Comparison of ENCODE assay signal across 19 cellular contexts in the genomic region with DNA sequence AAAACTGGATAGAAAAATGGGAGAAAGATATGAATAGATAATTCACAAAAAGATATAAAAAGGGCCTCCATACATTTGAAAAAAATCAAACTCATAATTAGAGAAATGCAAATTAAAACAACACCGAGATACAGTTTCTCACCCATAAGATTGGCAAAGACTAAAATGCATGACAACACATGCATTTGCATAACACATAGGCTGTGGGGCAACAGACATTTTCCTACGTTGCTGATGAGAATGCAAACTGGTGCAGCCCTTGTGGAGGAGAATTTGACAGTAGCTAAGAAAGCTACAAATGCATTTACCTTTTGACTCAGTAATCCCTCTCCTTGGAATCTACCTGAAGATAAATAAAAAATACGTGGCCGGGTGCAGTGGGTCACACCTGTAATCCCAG. TPM values are rescaled to one million over a fixed set of nuclear protein-coding genes. Genes with fewer than 3 reads are reported as not detected.
DNase-seq lines count a peak whose midpoint lies in the region; ATAC-seq, FAIRE-seq and TF ChIP-seq lines count a peak whose summit lies in the region.
"Had no signal": no experiment of that assay in that cellular context is flagged by ENCODE, and none has a peak within 500 bp of the region (broad histone marks: within the 10 kb centered on the region; RNA-seq: fewer than 3 reads in every experiment).

No MANE protein-coding gene starts in this region.

- H3K56ac ChIP-seq in H9 (ENCODE audit: insufficient read length, low read depth, low read length) (no peak overlapping the region), H1 (replicated peaks; ENCODE audit: insufficient read length, low read depth, low read length) (no peak overlapping the region)

- H3K79me1 ChIP-seq in H9 (ENCODE audit: insufficient read depth, low read depth, low read length, poor library complexity, severe bottlenecking) (no peaks in the 10 kb centered on the region), H1 (ENCODE audit: low read depth, low read length) (no peaks in the 10 kb centered on the region)

- DNase-seq in H9 (no peak), NCI-H526 (lab: John Stamatoyannopoulos, UW) (peak; percentile 55 to 78), H1 (ENCODE audit: low read depth in 1 of 2, low spot score in 2 of 2) (no peak), hepatic stellate cell (ENCODE audit: low spot score) (no peak), NAMALWA (ENCODE audit: low spot score) (no peak), uterus (no peak), left colon (no peak)
- DNase-seq: C1 segment of cervical spinal cord; Calu3; CD4-positive, alpha-beta T cell; DMS79; EL; GM23248 had no signal

- peaks cover 23 to 26% of the 10 kb centered on the region in 2 experiments for H3K4me1 Mint-ChIP-seq in H9
- H3K4me1 Mint-ChIP-seq: B cell had no signal

- no peak overlapping the region for H2AK5ac ChIP-seq in H9 (ENCODE audit: insufficient read length, low read length)
- H2AK5ac ChIP-seq in H1 (ENCODE audit: low read depth, low read length) = no peak overlapping the region

- TF ChIP-seq CTCF in H9 (conservative IDR thresholded peaks at IDR 0.05) (no peak), H1 (IDR thresholded peaks at IDR 0.05; ENCODE audit: control extremely low read depth in 1 of 3, insufficient read depth in 1 of 3, low read depth in 1 of 3, low read length in 3 of 3) (no peak), uterus (IDR thresholded peaks at IDR 0.05) (no peak)

- no peak for ATAC-seq in left colon
- ATAC-seq: HCT116 had no signal

- H3K79me2 ChIP-seq in H9 (ENCODE audit: insufficient read depth, low read length) (no peaks in the 10 kb centered on the region), H1 (ENCODE audit: control insufficient read depth in 1 of 2, insufficient read depth in 2 of 2, low read length in 2 of 2) (no peaks in the 10 kb centered on the region)

- H2BK20ac ChIP-seq in H9 (ENCODE audit: low read depth, low read length, poor library complexity, severe bottlenecking) (no peak overlapping the region), H1 (ENCODE audit: low read length) (no peak overlapping the region)

- POLR2A ChIA-PET in H1 (lab: Charles Lee; ENCODE audit: partially characterized antibody) = interaction anchor here (1.3 kb wide), 1 partner anchor 48 kb away, joined by 3 read pairs; no protein-coding TSS in a partner anchor

- H3K27me3 ChIP-seq in H9 (ENCODE audit: insufficient read depth, low read length) = no peaks in the 10 kb centered on the region
- no peaks in the 10 kb centered on the region for H3K27me3 ChIP-seq in H1 (replicated peaks in 1 of 4; ENCODE audit: control insufficient read depth in 3 of 4, extremely low read depth in 1 of 4, insufficient read depth in 3 of 4, low read length in 3 of 4)
- H3K27me3 ChIP-seq in uterus = no peaks in the 10 kb centered on the region

- peak overlapping the region in 1 of 4 experiments; percentile 26; a peak in 1 of 8 replicates for H3K4me3 ChIP-seq in H1 (ENCODE audit: extremely low read depth in 1 of 4, insufficient read depth in 2 of 4, low read depth in 3 of 4, low read length in 4 of 4)
- H3K4me3 ChIP-seq in uterus = no peak overlapping the region
- H3K4me3 ChIP-seq: GM23248 had no signal

- H3K27ac Mint-ChIP-seq in H9 = peak overlapping the region in 2 of 3 experiments; percentile 37 to 81; a peak in 3 of 7 replicates
- H3K27ac Mint-ChIP-seq: B cell; CD4-positive, alpha-beta T cell had no signal

- H2AFZ ChIP-seq in H9 (ENCODE audit: low read length) (no peak overlapping the region), H1 (ENCODE audit: low read length) (no peak overlapping the region)
- H2AFZ ChIP-seq: GM23248 had no signal

- TF ChIP-seq EP300 in H1 (IDR thresholded peaks at IDR 0.05; ENCODE audit: borderline replicate concordance in 1 of 2, low read depth in 2 of 2, low read length in 2 of 2) = no peak

- TF ChIP-seq POLR2A in H1 (IDR thresholded peaks at IDR 0.05; ENCODE audit: control extremely low read depth in 1 of 2, low read depth in 2 of 2, low read length in 2 of 2) (no peak), uterus (IDR thresholded peaks at IDR 0.05) (no peak)

- H3K4me1 ChIP-seq in H9 (ENCODE audit: insufficient read depth, low read length) (peaks cover 2% of the 10 kb centered on the region; the same call in 1 of the 2 replicates), H1 (replicated peaks in 1 of 4; ENCODE audit: control insufficient read depth in 3 of 4, insufficient read depth in 4 of 4, low read length in 3 of 4) (peaks cover 0 to 4% (median 1%) of the 10 kb centered on the region in 4 experiments; a peak in 2 of 7 replicates), uterus (no peaks in the 10 kb centered on the region)

- H3K9me3 ChIP-seq in H9 (ENCODE audit: control insufficient read depth, low read depth, low read length) (no peaks in the 10 kb centered on the region), H1 (ENCODE audit: insufficient read depth in 2 of 2, low read depth in 1 of 2, low read length in 1 of 2) (no peaks in the 10 kb centered on the region), uterus (no peaks in the 10 kb centered on the region)

- H3K36me3 Mint-ChIP-seq in H9 (ENCODE audit: insufficient read depth in 1 of 3, low read depth in 3 of 3) = no peaks in the 10 kb centered on the region; a peak in 1 of 7 replicates

- no peak overlapping the region for H3K27ac ChIP-seq in H9 (ENCODE audit: insufficient read length, low read depth, low read length)
- no peak overlapping the region for H3K27ac ChIP-seq in H1 (ENCODE audit: low read depth, low read length)
- H3K27ac ChIP-seq in uterus = no peak overlapping the region
- H3K27ac ChIP-seq: GM23248 had no signal

- H2BK5ac ChIP-seq in H9 (ENCODE audit: insufficient read length, low read length) (no peak overlapping the region), H1 (ENCODE audit: low read depth, low read length) (no peak overlapping the region)

- H3T11ph ChIP-seq in H9 (ENCODE audit: low read length) = no peak overlapping the region

- no peaks in the 10 kb centered on the region; a peak in 2 of 5 replicates for H3K9me3 Mint-ChIP-seq in H9
- H3K9me3 Mint-ChIP-seq: CD4-positive, alpha-beta T cell had no signal

- H4K5ac ChIP-seq in H9 (ENCODE audit: insufficient read length, low read depth, low read length) = no peak overlapping the region
- H4K5ac ChIP-seq in H1 (ENCODE audit: insufficient read length, low read depth, low read length) = no peak overlapping the region

- no CpG with 5 or more reads among the region's 4 CpGs for WGBS in H9 (ENCODE audit: extremely low coverage, insufficient read length, low lambda C conversion rate)
- 28% methylated on average over 4 of the region's 4 CpGs; no CpG with 5 or more reads in 1 of the 2 experiments for WGBS in H1 (ENCODE audit: extremely low coverage in 1 of 2, insufficient coverage in 1 of 2, insufficient read length in 1 of 2, insufficient replicate concordance in 2 of 2, low coverage in 1 of 2, low lambda C conversion rate in 2 of 2, missing lambda C conversion rate in 1 of 2), 2 experiments

- no peak overlapping the region for H2BK120ac ChIP-seq in H9 (ENCODE audit: low read depth, low read length, poor library complexity, severe bottlenecking)
- no peak overlapping the region for H2BK120ac ChIP-seq in H1 (replicated peaks; ENCODE audit: low read depth, low read length)

- no peaks in the 10 kb centered on the region for H3K36me3 ChIP-seq in H1 (ENCODE audit: control insufficient read depth in 2 of 4, insufficient read depth in 4 of 4, low read length in 3 of 4)
- no peaks in the 10 kb centered on the region for H3K36me3 ChIP-seq in uterus

- H4K8ac ChIP-seq in H9 (replicated peaks; ENCODE audit: insufficient read length, low read depth, low read length) (no peak overlapping the region), H1 (ENCODE audit: extremely low read depth, insufficient read depth, low read length) (no peak overlapping the region)

- H3K18ac ChIP-seq in H9 (ENCODE audit: insufficient read length, low read depth, low read length) = no peak overlapping the region
- H3K18ac ChIP-seq in H1 (ENCODE audit: extremely low read depth, low read length) = no peak overlapping the region

- CTCF ChIA-PET in H1 (lab: Charles Lee; ENCODE audit: partially characterized antibody) = interaction anchor here (1.2 kb wide), 1 partner anchor 107 kb away, joined by 3 read pairs; no protein-coding TSS in a partner anchor

- 0 out of 2 replicates have a peak, but pooled peaks cover 2% of the 10 kb centered on the region for H3K27me3 Mint-ChIP-seq in H9 (ENCODE audit: low read depth)

- no peak overlapping the region for H2BK15ac ChIP-seq in H9 (ENCODE audit: low read depth, low read length)
- no peak overlapping the region for H2BK15ac ChIP-seq in H1 (ENCODE audit: low read length)

- no peaks in the 10 kb centered on the region for H4K20me1 ChIP-seq in H9 (ENCODE audit: control insufficient read depth, insufficient read depth, insufficient read length)
- H4K20me1 ChIP-seq in H1 (replicated peaks in 1 of 2; ENCODE audit: control insufficient read depth in 1 of 2, insufficient read depth in 2 of 2, low read length in 2 of 2) = no peaks in the 10 kb centered on the region

- intact Hi-C loops in uterus (cut with DNase I; ENCODE audit: low total_unique reads) (no loop called here), left colon (cut with DNase I, micrococcal nuclease) (no loop called here)

- FAIRE-seq in H1 (lab: Jason Lieb, UNC) = no peak
- FAIRE-seq: A204.1, G401.6, GM12891, HTR-8/SVneo had no signal

- no peak overlapping the region for H3K4me3 Mint-ChIP-seq in H9
- H3K4me3 Mint-ChIP-seq: B cell; CD4-positive, alpha-beta T cell had no signal

- no peak overlapping the region for H2BK12ac ChIP-seq in H9 (ENCODE audit: insufficient read length, low read depth, low read length)
- no peak overlapping the region for H2BK12ac ChIP-seq in H1 (ENCODE audit: low read depth, low read length)

- H3K23me2 ChIP-seq in H9 (ENCODE audit: insufficient read length, low read depth, low read length, poor library complexity, severe bottlenecking) = no peaks in the 10 kb centered on the region
- H3K23me2 ChIP-seq in H1 (ENCODE audit: low read depth, low read length) = no peaks in the 10 kb centered on the region

- H3K14ac ChIP-seq in H9 (ENCODE audit: insufficient read depth, low read length) = no peak overlapping the region
- no peak overlapping the region for H3K14ac ChIP-seq in H1 (ENCODE audit: insufficient read length)

- H3K9ac ChIP-seq in H9 (ENCODE audit: extremely low read depth, insufficient read length, low read length) (no peak overlapping the region), H1 (replicated peaks in 1 of 4; ENCODE audit: extremely low read depth in 1 of 4, low read depth in 3 of 4, low read length in 3 of 4) (no peak overlapping the region)
- H3K9ac ChIP-seq: GM23248 had no signal

- no peak overlapping the region for H3K4ac ChIP-seq in H9 (ENCODE audit: low read depth, low read length)
- no peak overlapping the region for H3K4ac ChIP-seq in H1 (replicated peaks; ENCODE audit: insufficient read length, low read depth, low read length)

- no peak for TF ChIP-seq RAD21 in H1 (IDR thresholded peaks at IDR 0.05 in 1 of 2, conservative IDR thresholded peaks at IDR 0.05 in 1 of 2; ENCODE audit: low read depth in 2 of 2, low read length in 2 of 2)

- H3K23ac ChIP-seq in H9 (ENCODE audit: insufficient read length, low read depth, low read length) (no peak overlapping the region), H1 (ENCODE audit: insufficient read length) (no peak overlapping the region)

- H4K91ac ChIP-seq in H9 (ENCODE audit: insufficient read length, low read depth, low read length) (no peak overlapping the region), H1 (replicated peaks; ENCODE audit: insufficient read length, low read length) (no peak overlapping the region)

- H3K4me2 ChIP-seq in H9 (ENCODE audit: insufficient read depth, insufficient read length, low read length) (no peak overlapping the region), H1 (ENCODE audit: insufficient read depth in 1 of 2, low read depth in 2 of 2, low read length in 2 of 2) (peak overlapping the region; percentile 37 to 43; a peak in 2 of 4 replicates)

RNA-seq across cellular contexts. Expression of a gene that starts 11.4 kb away (rescaled TPM):
- 10.2 and 10.7 TPM in 2 replicates for total RNA-seq in H9 (2021)
- 8.7 and 11.2 TPM in 2 replicates for total RNA-seq in H1 (2021; fragmentation: NEBNext Ultra II Directional; extraction: Animal tissue kit (Norgen Biotek cat#: 25700))
- polyA plus RNA-seq in H1 (2011; rRNA removed) = 8.7 and 12.0 TPM in 2 replicates
- 9.2 TPM for polyA plus RNA-seq in H1 (2011; cell fraction: cytosol; rRNA removed)
- polyA plus RNA-seq in H1 (2011; cell fraction: nucleus; rRNA removed) = 20.3 TPM
- 5.3 to 10.4 TPM (median 9.1 TPM) in 4 replicates for polyA plus RNA-seq in H1 (2012, experiment 1 of 2)
- 7.4 TPM for polyA plus RNA-seq in H1 (2012, experiment 2 of 2)
- polyA plus RNA-seq in H1 (2013, experiment 1 of 2) = 4.0 TPM
- 3.4 TPM for polyA plus RNA-seq in H1 (2013, experiment 2 of 2)
- 11.0 and 15.6 TPM in 2 replicates for polyA minus RNA-seq in H1 (2011; rRNA and poly(A)+ RNA removed)
- 7.3 TPM for polyA minus RNA-seq in H1 (2011; cell fraction: cytosol; rRNA and poly(A)+ RNA removed)
- polyA minus RNA-seq in H1 (2011; cell fraction: nucleus; rRNA and poly(A)+ RNA removed) = 17.4 TPM
- 10 to 100 TPM in 3 of 4 donors, 1 to 10 TPM in 1; 6.8 to 42.0 (median 22.1) TPM for total RNA-seq in uterus
- 1 to 10 TPM in 1 of 2 donors, under 1 TPM in 1; 0.64 to 2.2 TPM for total RNA-seq in left colon
- total RNA-seq: Calu3 had no signal

RNA-seq across cellular contexts. Expression of a gene that starts 26.0 kb away (rescaled TPM):
- total RNA-seq in H9 (2021) = not detected in 2 replicates
- total RNA-seq in H1 (2021; fragmentation: NEBNext Ultra II Directional; extraction: Animal tissue kit (Norgen Biotek cat#: 25700)) = not detected in 2 replicates
- polyA plus RNA-seq in H1 (2011; rRNA removed) = 0.11 and 0.18 TPM in 2 replicates
- 0.26 TPM for polyA plus RNA-seq in H1 (2011; cell fraction: cytosol; rRNA removed)
- 0.57 TPM for polyA plus RNA-seq in H1 (2011; cell fraction: nucleus; rRNA removed)
- polyA plus RNA-seq in H1 (2012, experiment 1 of 2) = 0.28 TPM in 1 of 4 replicates, not detected in the others
- polyA plus RNA-seq in H1 (2012, experiment 2 of 2) = not detected
- polyA plus RNA-seq in H1 (2013, experiment 1 of 2) = 0.12 TPM
- 0.22 TPM for polyA plus RNA-seq in H1 (2013, experiment 2 of 2)
- polyA minus RNA-seq in H1 (2011; rRNA and poly(A)+ RNA removed) = not detected in 2 replicates
- polyA minus RNA-seq in H1 (2011; cell fraction: cytosol; rRNA and poly(A)+ RNA removed) = not detected
- not detected for polyA minus RNA-seq in H1 (2011; cell fraction: nucleus; rRNA and poly(A)+ RNA removed)
- total RNA-seq in uterus = not detected
- total RNA-seq in left colon = not detected
- total RNA-seq: B cell; CD4-positive, alpha-beta T cell; GM23248 had no signal
- polyA plus RNA-seq: GM23248 had no signal

RNA-seq across cellular contexts. Expression of a gene that starts 56.3 kb away (rescaled TPM):
- total RNA-seq in H9 (2021) (1,982 and 2,021 TPM in 2 replicates), uterus (1,000 to 10,000 TPM in 3 of 4 donors, 100 to 1,000 TPM in 1; 538 to 9,435 (median 3,478) TPM), left colon (1,000 to 10,000 TPM; 1,145 to 1,173 TPM)
- total RNA-seq in H1 (2021; fragmentation: NEBNext Ultra II Directional; extraction: Animal tissue kit (Norgen Biotek cat#: 25700)) = 1,954 and 2,043 TPM in 2 replicates
- polyA plus RNA-seq in H1 (2011; rRNA removed) = 995 and 1,443 TPM in 2 replicates
- polyA plus RNA-seq in H1 (2011; cell fraction: cytosol; rRNA removed) = 2,045 TPM
- polyA plus RNA-seq in H1 (2011; cell fraction: nucleus; rRNA removed) = 1,718 TPM
- 3,098 to 3,462 TPM (median 3,192 TPM) in 4 replicates for polyA plus RNA-seq in H1 (2012, experiment 1 of 2)
- polyA plus RNA-seq in H1 (2012, experiment 2 of 2) = 2,207 TPM
- polyA plus RNA-seq in H1 (2013, experiment 1 of 2) = 1,804 TPM
- polyA plus RNA-seq in H1 (2013, experiment 2 of 2) = 1,790 TPM
- 1,055 and 1,349 TPM in 2 replicates for polyA minus RNA-seq in H1 (2011; rRNA and poly(A)+ RNA removed)
- polyA minus RNA-seq in H1 (2011; cell fraction: cytosol; rRNA and poly(A)+ RNA removed) = 973 TPM
- 656 TPM for polyA minus RNA-seq in H1 (2011; cell fraction: nucleus; rRNA and poly(A)+ RNA removed)

Comparison
In these comparisons a context has a peak if more than half of its experiments do, and no peak if none do; other contexts are left out.
1. DNase-seq: peak in NCI-H526 (2 of 2); none in H9 (single experiment), H1 (0 of 2), hepatic stellate cell (single experiment), NAMALWA (single experiment), uterus (0 of 2) and left colon (0 of 2).